In genomic region chr3:78690806-78691205, GRCh38 we compare ENCODE assay signal across 2 cellular contexts.
TF ChIP-seq lines count a peak whose summit lies in the region.

No MANE protein-coding gene starts in this region.

TF ChIP-seq in SK-N-SH, 30 proteins besides CTCF, POLR2A, EP300 and RAD21:
- TF ChIP-seq GATA2 (CRISPR knock-in tag; IDR thresholded peaks at IDR 0.05) (no peak), FOXM1 (IDR thresholded peaks at IDR 0.05; ENCODE audit: low read depth) (no peak), NFIC (IDR thresholded peaks at IDR 0.05; ENCODE audit: borderline replicate concordance) (no peak), YY1 (IDR thresholded peaks at IDR 0.05; ENCODE audit: low read depth) (no peak), USF1 (IDR thresholded peaks at IDR 0.05; ENCODE audit: borderline replicate concordance, low read depth) (no peak), JUND (IDR thresholded peaks at IDR 0.05) (no peak), MEF2A (IDR thresholded peaks at IDR 0.05; ENCODE audit: borderline replicate concordance, low read depth) (no peak), SMC3 (IDR thresholded peaks at IDR 0.05; ENCODE audit: low read depth, low read length) (no peak), FOSL2 (IDR thresholded peaks at IDR 0.05; ENCODE audit: borderline replicate concordance, low read depth) (no peak), POLR2AphosphoS5 (IDR thresholded peaks at IDR 0.05; ENCODE audit: low read depth, low read length) (no peak), TAF1 (IDR thresholded peaks at IDR 0.05; ENCODE audit: borderline replicate concordance, low read depth, low read length) (no peak), NRF1 (IDR thresholded peaks at IDR 0.05; ENCODE audit: low read depth, low read length) (no peak), TEAD4 (IDR thresholded peaks at IDR 0.05; ENCODE audit: borderline replicate concordance, insufficient read depth) (no peak), CHD2 (IDR thresholded peaks at IDR 0.05; ENCODE audit: low read length, partially characterized antibody) (no peak), REST (IDR thresholded peaks at IDR 0.05; ENCODE audit: low read depth, low read length) (no peak), RXRA (IDR thresholded peaks at IDR 0.05; ENCODE audit: borderline replicate concordance, low read depth) (no peak), RFX5 (IDR thresholded peaks at IDR 0.05; ENCODE audit: low read length) (no peak), PBX3 (IDR thresholded peaks at IDR 0.05) (no peak), EZH2phosphoT487 (IDR thresholded peaks at IDR 0.05; ENCODE audit: borderline replicate concordance, low read depth) (no peak), GABPA (IDR thresholded peaks at IDR 0.05; ENCODE audit: low read depth) (no peak)

TF ChIP-seq in endothelial cell of umbilical vein, 7 proteins besides CTCF, POLR2A, EP300 and RAD21:
- TF ChIP-seq MYC (IDR thresholded peaks at IDR 0.05; ENCODE audit: low read depth, low read length) (no peak), FOS (IDR thresholded peaks at IDR 0.05; ENCODE audit: borderline replicate concordance, insufficient read depth, low read length) (no peak), EZH2 (IDR thresholded peaks at IDR 0.05; ENCODE audit: borderline replicate concordance, low read depth, low read length, severe bottlenecking) (no peak), POLR2AphosphoS5 (IDR thresholded peaks at IDR 0.05; ENCODE audit: insufficient read depth, low read depth, low read length) (no peak), JUN (IDR thresholded peaks at IDR 0.05; ENCODE audit: borderline replicate concordance, insufficient read depth, insufficient read length, low read depth) (no peak), GATA2 (IDR thresholded peaks at IDR 0.05; ENCODE audit: insufficient read depth, insufficient read length, low read depth, low read length) (no peak), MAX (IDR thresholded peaks at IDR 0.05; ENCODE audit: insufficient read depth, insufficient read length) (no peak)
